ENCODE assay signal across 1 cellular context in genomic region chr13:46052314-46053161, GRCh38.
TF ChIP-seq lines count a peak whose summit lies in the region.

A gene with protein sequence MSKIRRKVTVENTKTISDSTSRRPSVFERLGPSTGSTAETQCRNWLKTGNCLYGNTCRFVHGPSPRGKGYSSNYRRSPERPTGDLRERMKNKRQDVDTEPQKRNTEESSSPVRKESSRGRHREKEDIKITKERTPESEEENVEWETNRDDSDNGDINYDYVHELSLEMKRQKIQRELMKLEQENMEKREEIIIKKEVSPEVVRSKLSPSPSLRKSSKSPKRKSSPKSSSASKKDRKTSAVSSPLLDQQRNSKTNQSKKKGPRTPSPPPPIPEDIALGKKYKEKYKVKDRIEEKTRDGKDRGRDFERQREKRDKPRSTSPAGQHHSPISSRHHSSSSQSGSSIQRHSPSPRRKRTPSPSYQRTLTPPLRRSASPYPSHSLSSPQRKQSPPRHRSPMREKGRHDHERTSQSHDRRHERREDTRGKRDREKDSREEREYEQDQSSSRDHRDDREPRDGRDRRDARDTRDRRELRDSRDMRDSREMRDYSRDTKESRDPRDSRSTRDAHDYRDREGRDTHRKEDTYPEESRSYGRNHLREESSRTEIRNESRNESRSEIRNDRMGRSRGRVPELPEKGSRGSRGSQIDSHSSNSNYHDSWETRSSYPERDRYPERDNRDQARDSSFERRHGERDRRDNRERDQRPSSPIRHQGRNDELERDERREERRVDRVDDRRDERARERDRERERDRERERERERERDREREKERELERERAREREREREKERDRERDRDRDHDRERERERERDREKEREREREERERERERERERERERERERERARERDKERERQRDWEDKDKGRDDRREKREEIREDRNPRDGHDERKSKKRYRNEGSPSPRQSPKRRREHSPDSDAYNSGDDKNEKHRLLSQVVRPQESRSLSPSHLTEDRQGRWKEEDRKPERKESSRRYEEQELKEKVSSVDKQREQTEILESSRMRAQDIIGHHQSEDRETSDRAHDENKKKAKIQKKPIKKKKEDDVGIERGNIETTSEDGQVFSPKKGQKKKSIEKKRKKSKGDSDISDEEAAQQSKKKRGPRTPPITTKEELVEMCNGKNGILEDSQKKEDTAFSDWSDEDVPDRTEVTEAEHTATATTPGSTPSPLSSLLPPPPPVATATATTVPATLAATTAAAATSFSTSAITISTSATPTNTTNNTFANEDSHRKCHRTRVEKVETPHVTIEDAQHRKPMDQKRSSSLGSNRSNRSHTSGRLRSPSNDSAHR (N-terminal part only) (minus strand): TSS chr13:46052746. CDS start chr13:46045507, 7,239 bp downstream.

TF ChIP-seq in HepG2, 621 proteins besides CTCF, POLR2A, EP300 and RAD21 (continued from another document):
- 0 out of 2 replicates have a peak, but pooled peaks have one; percentile 66 for TF ChIP-seq ZNF318 (CRISPR knock-in tag; IDR thresholded peaks at IDR 0.05)
- peak; percentile 70; the same call in 1 of the 2 replicates for TF ChIP-seq SPEN (CRISPR knock-in tag; IDR thresholded peaks at IDR 0.05; ENCODE audit: low read depth)
- peak; percentile 56 for TF ChIP-seq ZNF768 (CRISPR knock-in tag; IDR thresholded peaks at IDR 0.05)
- TF ChIP-seq NKX3-1 (CRISPR knock-in tag; IDR thresholded peaks at IDR 0.05): no peak
- TF ChIP-seq, protein P1, sequence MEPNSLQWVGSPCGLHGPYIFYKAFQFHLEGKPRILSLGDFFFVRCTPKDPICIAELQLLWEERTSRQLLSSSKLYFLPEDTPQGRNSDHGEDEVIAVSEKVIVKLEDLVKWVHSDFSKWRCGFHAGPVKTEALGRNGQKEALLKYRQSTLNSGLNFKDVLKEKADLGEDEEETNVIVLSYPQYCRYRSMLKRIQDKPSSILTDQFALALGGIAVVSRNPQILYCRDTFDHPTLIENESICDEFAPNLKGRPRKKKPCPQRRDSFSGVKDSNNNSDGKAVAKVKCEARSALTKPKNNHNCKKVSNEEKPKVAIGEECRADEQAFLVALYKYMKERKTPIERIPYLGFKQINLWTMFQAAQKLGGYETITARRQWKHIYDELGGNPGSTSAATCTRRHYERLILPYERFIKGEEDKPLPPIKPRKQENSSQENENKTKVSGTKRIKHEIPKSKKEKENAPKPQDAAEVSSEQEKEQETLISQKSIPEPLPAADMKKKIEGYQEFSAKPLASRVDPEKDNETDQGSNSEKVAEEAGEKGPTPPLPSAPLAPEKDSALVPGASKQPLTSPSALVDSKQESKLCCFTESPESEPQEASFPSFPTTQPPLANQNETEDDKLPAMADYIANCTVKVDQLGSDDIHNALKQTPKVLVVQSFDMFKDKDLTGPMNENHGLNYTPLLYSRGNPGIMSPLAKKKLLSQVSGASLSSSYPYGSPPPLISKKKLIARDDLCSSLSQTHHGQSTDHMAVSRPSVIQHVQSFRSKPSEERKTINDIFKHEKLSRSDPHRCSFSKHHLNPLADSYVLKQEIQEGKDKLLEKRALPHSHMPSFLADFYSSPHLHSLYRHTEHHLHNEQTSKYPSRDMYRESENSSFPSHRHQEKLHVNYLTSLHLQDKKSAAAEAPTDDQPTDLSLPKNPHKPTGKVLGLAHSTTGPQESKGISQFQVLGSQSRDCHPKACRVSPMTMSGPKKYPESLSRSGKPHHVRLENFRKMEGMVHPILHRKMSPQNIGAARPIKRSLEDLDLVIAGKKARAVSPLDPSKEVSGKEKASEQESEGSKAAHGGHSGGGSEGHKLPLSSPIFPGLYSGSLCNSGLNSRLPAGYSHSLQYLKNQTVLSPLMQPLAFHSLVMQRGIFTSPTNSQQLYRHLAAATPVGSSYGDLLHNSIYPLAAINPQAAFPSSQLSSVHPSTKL (CRISPR knock-in tag; IDR thresholded peaks at IDR 0.05): peak; percentile 56
- 0 out of 2 replicates have a peak, but pooled peaks have one; percentile 7 for TF ChIP-seq MNT (IDR thresholded peaks at IDR 0.05)
- TF ChIP-seq NFYB (CRISPR knock-in tag; IDR thresholded peaks at IDR 0.05): peak; percentile 29; the same call in 1 of the 2 replicates
- TF ChIP-seq, protein P2, sequence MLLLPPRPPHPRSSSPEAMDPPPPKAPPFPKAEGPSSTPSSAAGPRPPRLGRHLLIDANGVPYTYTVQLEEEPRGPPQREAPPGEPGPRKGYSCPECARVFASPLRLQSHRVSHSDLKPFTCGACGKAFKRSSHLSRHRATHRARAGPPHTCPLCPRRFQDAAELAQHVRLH (CRISPR knock-in tag; IDR thresholded peaks at IDR 0.05; ENCODE audit: borderline replicate concordance, low read depth): 0 out of 2 replicates have a peak, but pooled peaks have one; percentile 55
- TF ChIP-seq SIN3A (IDR thresholded peaks at IDR 0.05; ENCODE audit: borderline replicate concordance, low read depth, low read length): peak; percentile 88; the same call in 1 of the 2 replicates
- peak; percentile 98 for TF ChIP-seq ASH2L (IDR thresholded peaks at IDR 0.05; ENCODE audit: insufficient read length, low read depth, low read length)
- TF ChIP-seq ZNF569 (CRISPR knock-in tag; IDR thresholded peaks at IDR 0.05; ENCODE audit: borderline replicate concordance): no peak
- TF ChIP-seq FIP1L1 (IDR thresholded peaks at IDR 0.05; ENCODE audit: borderline replicate concordance, insufficient read depth, low read depth, low read length): peak; percentile 94; the same call in 1 of the 2 replicates
